In the genomic region with DNA sequence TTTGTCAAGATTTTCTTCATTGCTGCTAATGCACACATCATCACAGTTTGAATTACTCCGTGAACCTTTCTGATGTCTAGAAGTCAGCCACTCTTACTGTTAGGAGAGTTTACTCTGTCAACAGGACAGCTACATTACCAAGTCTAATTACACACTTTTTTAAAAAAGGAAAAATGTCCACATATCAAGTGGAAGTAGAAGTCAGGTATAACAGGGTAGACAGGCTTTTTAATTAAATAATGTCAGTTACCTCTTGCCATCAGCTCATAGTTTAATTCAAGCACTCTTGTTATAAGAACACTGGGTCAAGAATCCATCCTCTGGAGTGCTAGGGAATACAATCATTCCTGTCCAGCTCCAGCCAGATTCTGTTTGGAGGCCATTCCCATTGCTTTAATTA, we compare ENCODE assay signal across 20 cellular contexts.
"Had no signal": no experiment of that assay in that cellular context is flagged by ENCODE, and none has a peak within 500 bp of the region (broad histone marks: within the 10 kb centered on the region; RNA-seq: fewer than 3 reads in every experiment).

No MANE protein-coding gene starts in this region.

- H3K4me1 ChIP-seq: SJSA1 had no signal

- H3K27me3 ChIP-seq: SJSA1 had no signal

- H3K4me3 ChIP-seq: SJSA1, SK-N-MC had no signal

- H3K9me3 ChIP-seq: SJSA1 had no signal

- DNase-seq: KBM-7, MV-4-11, NCI-H1048, NCI-H1105, NCI-H1436 treated with DMSO at 0.1 percent for 48 hours, NCI-H1694, NCI-H187 treated with DMSO at 0.1 percent for 48 hours, NCI-H2029 treated with DMSO at 0.1 percent for 48 hours, NCI-H2171, NCI-H226, NCI-H446, NCI-H524, NCI-H526 treated with DMSO at 0.1 percent for 48 hours, NCI-H82, Right ventricle myocardium superior, RPMI8226, SIG-M5 had no signal

- H3K36me3 ChIP-seq: SJSA1 had no signal

- H3K27ac ChIP-seq: HL-60, SJSA1, SK-N-MC had no signal
